In genomic region chr5:1488882-1489680, GRCh38 we compare ENCODE assay signal across 10 cellular contexts. TPM values are rescaled to one million over a fixed set of nuclear protein-coding genes. Genes with fewer than 3 reads are reported as not detected.
DNase-seq lines count a peak whose midpoint lies in the region; ATAC-seq and FAIRE-seq lines count a peak whose summit lies in the region.
"Had no signal": no experiment of that assay in that cellular context is flagged by ENCODE, and none has a peak within 500 bp of the region (broad histone marks: within the 10 kb centered on the region; RNA-seq: fewer than 3 reads in every experiment).

No MANE protein-coding gene starts in this region.

- POLR2A ChIA-PET in CD4-positive, alpha-beta memory T cell (lab: Charles Lee; ENCODE audit: partially characterized antibody), result no interaction called here

- intact Hi-C loops in CD4-positive, alpha-beta memory T cell (cut with micrococcal nuclease), result no loop called here

- H3K36me3 ChIP-seq in CD4-positive, alpha-beta memory T cell (ENCODE audit: insufficient read depth, low read length), result peaks cover 25% of the 10 kb centered on the region

- peak overlapping the region in 1 of 8 donors; percentile 15 for H3K4me3 Mint-ChIP-seq in CD4-positive, alpha-beta memory T cell
- H3K4me3 Mint-ChIP-seq in activated T-cell treated with anti-CD3 and anti-CD28 coated beads, Interleukin-2, amount 50 U/mL, for 24 hours, result peak overlapping the region; percentile 41

- peaks cover 3 to 19% (median 9%) of the 10 kb centered on the region in 4 donors for H3K4me1 Mint-ChIP-seq in CD4-positive, alpha-beta memory T cell
- H3K4me1 Mint-ChIP-seq in activated T-cell treated with anti-CD3 and anti-CD28 coated beads, Interleukin-2, amount 50 U/mL, for 24 hours (ENCODE audit: low read depth), result peaks cover 70% of the 10 kb centered on the region

- no peak for FAIRE-seq in urothelium cell line (lab: Jason Lieb, UNC)

- no peak for DNase-seq in CD4-positive, alpha-beta memory T cell
- peak; percentile 63 for DNase-seq in activated T-cell treated with anti-CD3 and anti-CD28 coated beads, Interleukin-2, amount 50 U/mL, for 24 hours
- DNase-seq in non-pigmented ciliary epithelial cell (ENCODE audit: low read depth) (peak; percentile 40), cerebellum (ENCODE audit: low spot score) (no peak), urothelium cell line (ENCODE audit: low spot score) (no peak), NCI-H2171 treated with DMSO at 0.1 percent for 48 hours (lab: John Stamatoyannopoulos, UW) (no peak)
- DNase-seq: left cardiac atrium had no signal

- H3K9me3 Mint-ChIP-seq in CD4-positive, alpha-beta memory T cell, result no peaks in the 10 kb centered on the region
- H3K9me3 Mint-ChIP-seq in activated T-cell treated with anti-CD3 and anti-CD28 coated beads, Interleukin-2, amount 50 U/mL, for 24 hours, result no peaks in the 10 kb centered on the region

- ATAC-seq in GM19324 (IDR thresholded peaks at IDR 0.05; ENCODE audit: low FRiP score, unreplicated experiment) (peak; percentile 64), HG03280 (IDR thresholded peaks at IDR 0.05; ENCODE audit: unreplicated experiment) (peak; percentile 59)

- H3K27me3 Mint-ChIP-seq in CD4-positive, alpha-beta memory T cell, result no peaks in the 10 kb centered on the region
- H3K27me3 Mint-ChIP-seq in activated T-cell treated with anti-CD3 and anti-CD28 coated beads, Interleukin-2, amount 50 U/mL, for 24 hours, result no peaks in the 10 kb centered on the region

- H3K4me1 ChIP-seq in CD4-positive, alpha-beta memory T cell (ENCODE audit: insufficient read depth, low read length), result peaks cover 4% of the 10 kb centered on the region

- H3K27ac ChIP-seq in CD4-positive, alpha-beta memory T cell (ENCODE audit: low read depth, low read length), result no peak overlapping the region

- H3K36me3 Mint-ChIP-seq in CD4-positive, alpha-beta memory T cell, result peaks cover 24 to 68% of the 10 kb centered on the region in 2 donors
- H3K36me3 Mint-ChIP-seq in activated T-cell treated with anti-CD3 and anti-CD28 coated beads, Interleukin-2, amount 50 U/mL, for 24 hours (ENCODE audit: low read depth), result peaks cover 87% of the 10 kb centered on the region

- peak overlapping the region in 6 of 7 donors; percentile 29 to 72 (median 59) for H3K27ac Mint-ChIP-seq in CD4-positive, alpha-beta memory T cell
- H3K27ac Mint-ChIP-seq in activated T-cell treated with anti-CD3 and anti-CD28 coated beads, Interleukin-2, amount 50 U/mL, for 24 hours, result peak overlapping the region; percentile 92

- H3K27me3 ChIP-seq in CD4-positive, alpha-beta memory T cell (ENCODE audit: insufficient read depth, low read length), result no peaks in the 10 kb centered on the region

- CTCF ChIA-PET in CD4-positive, alpha-beta memory T cell (lab: Charles Lee; ENCODE audit: partially characterized antibody), result interaction anchor here (1.6 kb wide), 1 partner anchor 156 kb away, joined by 4 read pairs; no protein-coding TSS in a partner anchor

- H3K9me3 ChIP-seq in CD4-positive, alpha-beta memory T cell (ENCODE audit: control insufficient read depth in 1 of 2, low read length in 2 of 2), result no peaks in the 10 kb centered on the region

- H3K4me3 ChIP-seq in CD4-positive, alpha-beta memory T cell (ENCODE audit: low read length in 2 of 2), result no peak overlapping the region

RNA-seq across cellular contexts. Expression of gene LPCAT1, which starts 34.7 kb away (rescaled TPM):
- total RNA-seq in CD4-positive, alpha-beta memory T cell, result 10 to 100 TPM; 62.8 to 63.6 TPM
- 10 to 100 TPM in 1 of 2 donors, 1 to 10 TPM in 1; 9.0 to 32.2 TPM for polyA plus RNA-seq in CD4-positive, alpha-beta memory T cell
- total RNA-seq in cerebellum, result 82.4 TPM

RNA-seq across cellular contexts. Expression of gene SLC6A3, which starts 43.8 kb away (rescaled TPM):
- not detected for total RNA-seq in CD4-positive, alpha-beta memory T cell
- not detected for polyA plus RNA-seq in CD4-positive, alpha-beta memory T cell
- 0.18 TPM for total RNA-seq in cerebellum
- total RNA-seq: NCI-H460 had no signal

Comparison
In these comparisons a context has a peak if more than half of its experiments do, and no peak if none do; other contexts are left out.
1. DNase-seq: peak in activated T-cell treated with anti-CD3 and anti-CD28 coated beads, Interleukin-2, amount 50 U/mL, for 24 hours (single experiment) and non-pigmented ciliary epithelial cell (single experiment); none in CD4-positive, alpha-beta memory T cell (0 of 5), cerebellum (single experiment), urothelium cell line (single experiment) and NCI-H2171 treated with DMSO at 0.1 percent for 48 hours (single experiment).